In the genomic region with DNA sequence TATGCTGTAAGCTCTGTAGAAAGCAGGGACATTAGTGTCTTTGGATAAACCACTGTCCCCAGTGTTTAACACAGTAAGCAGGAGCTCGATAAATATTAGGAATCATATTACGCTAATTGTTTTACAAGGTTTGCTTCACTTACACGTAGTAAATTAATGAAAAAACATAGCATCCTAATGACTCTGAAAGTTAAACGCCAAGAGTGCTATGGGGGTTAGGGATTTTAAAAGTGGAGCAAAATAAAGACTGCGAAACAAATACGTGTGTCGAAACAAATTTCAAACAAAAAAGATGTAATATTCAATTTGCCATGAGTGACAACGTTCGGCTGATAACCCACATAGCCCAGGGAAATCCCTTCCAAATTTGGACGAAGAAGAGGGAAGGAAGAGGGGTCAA, we compare ENCODE assay signal across 8 cellular contexts. TPM values are rescaled to one million over a fixed set of nuclear protein-coding genes. Genes with fewer than 3 reads are reported as not detected.
DNase-seq lines count a peak whose midpoint lies in the region; TF ChIP-seq lines count a peak whose summit lies in the region.
"Not testable (repeated sequence)": the region's sequence is repeated elsewhere in the genome, so short reads cannot be mapped to it uniquely, and the experiment has no call there.

No MANE protein-coding gene starts in this region.

- peak overlapping the region; percentile 88 for H3K4me3 Mint-ChIP-seq in T-helper 2 cell treated with Interferon-gamma antibody and Interleukin-4, amounts not matched to agents 5 μg/mL and 100 μg/mL, for 36 hours
- H3K4me3 Mint-ChIP-seq in immature natural killer cell (peak overlapping the region; percentile 13 to 94 (median 93)), neural progenitor cell (peak overlapping the region; percentile 92)

- peaks cover 13% of the 10 kb centered on the region for H3K36me3 ChIP-seq in BLaER1
- H3K36me3 ChIP-seq in HUES64 (ENCODE audit: insufficient read depth, low read length), result peaks cover 12% of the 10 kb centered on the region; the same call in 1 of the 2 replicates
- H3K36me3 ChIP-seq in adipocyte (ENCODE audit: control insufficient read depth, insufficient read depth, low read length, severe bottlenecking); neural progenitor cell; stomach smooth muscle (ENCODE audit: control insufficient read depth in 2 of 2, insufficient read depth in 2 of 2, low read length in 2 of 2): not testable (repeated sequence)

- H4K20me1 ChIP-seq in BLaER1; neural progenitor cell (ENCODE audit: low read depth): not testable (repeated sequence)

- not testable (repeated sequence) for TF ChIP-seq CTCF in epithelial cell of esophagus (IDR thresholded peaks at IDR 0.05; ENCODE audit: insufficient read depth, low read depth, low read length, missing control alignments); neural progenitor cell (IDR thresholded peaks at IDR 0.05)

- peaks cover 14% of the 10 kb centered on the region for H3K36me3 Mint-ChIP-seq in T-helper 2 cell treated with Interferon-gamma antibody and Interleukin-4, amounts not matched to agents 5 μg/mL and 100 μg/mL, for 36 hours (ENCODE audit: low read depth)
- H3K36me3 Mint-ChIP-seq in immature natural killer cell, result peaks cover 0 to 11% (median 0%) of the 10 kb centered on the region in 3 donors
- not testable (repeated sequence) for H3K36me3 Mint-ChIP-seq in neural progenitor cell

- peak overlapping the region; percentile 95 for H3K27ac Mint-ChIP-seq in T-helper 2 cell treated with Interferon-gamma antibody and Interleukin-4, amounts not matched to agents 5 μg/mL and 100 μg/mL, for 36 hours
- H3K27ac Mint-ChIP-seq in immature natural killer cell, result peak overlapping the region; percentile 94 to 99 (median 98)
- not testable (repeated sequence) for H3K27ac Mint-ChIP-seq in neural progenitor cell

- H3K4me3 ChIP-seq in BLaER1 (peak overlapping the region; percentile 72), HUES64 (ENCODE audit: low read length) (peak overlapping the region; percentile 81), adipocyte (ENCODE audit: low read length) (peak overlapping the region; percentile 89), epithelial cell of esophagus (ENCODE audit: low read length) (peak overlapping the region; percentile 58), neural progenitor cell (peak overlapping the region; percentile 65), stomach smooth muscle (ENCODE audit: low read length in 2 of 2) (peak overlapping the region; percentile 62 to 82)

- H2AFZ ChIP-seq in neural progenitor cell (replicated peaks), result peak overlapping the region; percentile 90

- H3K9me3 Mint-ChIP-seq in T-helper 2 cell treated with Interferon-gamma antibody and Interleukin-4, amounts not matched to agents 5 μg/mL and 100 μg/mL, for 36 hours; immature natural killer cell; neural progenitor cell: not testable (repeated sequence)

- H3K9me3 ChIP-seq in BLaER1; HUES64 (ENCODE audit: insufficient read depth, low read depth, low read length); adipocyte (ENCODE audit: control insufficient read depth, low read length); neural progenitor cell (ENCODE audit: low read depth); stomach smooth muscle (ENCODE audit: control insufficient read depth in 2 of 2, low read length in 2 of 2): not testable (repeated sequence)

- H3K9ac ChIP-seq in BLaER1, result peak overlapping the region; percentile 84
- H3K9ac ChIP-seq in HUES64 (ENCODE audit: low read depth, low read length), result peak overlapping the region; percentile 57; the same call in 1 of the 2 replicates
- H3K9ac ChIP-seq in adipocyte (ENCODE audit: low read length), result peak overlapping the region; percentile 91
- not testable (repeated sequence) for H3K9ac ChIP-seq in neural progenitor cell
- H3K9ac ChIP-seq in stomach smooth muscle (ENCODE audit: low read length in 2 of 2), result peak overlapping the region in 1 of 2 donors; percentile 65

- H3F3A ChIP-seq in neural progenitor cell (ENCODE audit: low read depth), result not testable (repeated sequence)

- H3K4me2 ChIP-seq in BLaER1 (peak overlapping the region; percentile 77), neural progenitor cell (peak overlapping the region; percentile 68)

- H3K27ac ChIP-seq in BLaER1, result peak overlapping the region; percentile 86
- not testable (repeated sequence) for H3K27ac ChIP-seq in HUES64 (ENCODE audit: low read depth, low read length); neural progenitor cell; stomach smooth muscle (ENCODE audit: low read length)

- 86% methylated on average over 1 of the region's 10 CpGs for WGBS in HUES64

- not testable (repeated sequence) for DNase-seq in T-helper 2 cell treated with Interferon-gamma antibody and Interleukin-4, amounts not matched to agents 5 μg/mL and 100 μg/mL, for 36 hours (ENCODE audit: low spot score); adipocyte (ENCODE audit: low read depth); epithelial cell of esophagus (ENCODE audit: low read depth); immature natural killer cell; neural progenitor cell (ENCODE audit: low spot score)

- H3K27me3 Mint-ChIP-seq in T-helper 2 cell treated with Interferon-gamma antibody and Interleukin-4, amounts not matched to agents 5 μg/mL and 100 μg/mL, for 36 hours (ENCODE audit: low read depth); immature natural killer cell (ENCODE audit: low read depth in 3 of 3); neural progenitor cell (ENCODE audit: insufficient read depth, low read depth): not testable (repeated sequence)

- H3K79me2 ChIP-seq in neural progenitor cell (ENCODE audit: low read depth), result peaks cover 13% of the 10 kb centered on the region

- H3K4me1 Mint-ChIP-seq in T-helper 2 cell treated with Interferon-gamma antibody and Interleukin-4, amounts not matched to agents 5 μg/mL and 100 μg/mL, for 36 hours (ENCODE audit: low read depth), result peaks cover 18% of the 10 kb centered on the region
- peaks cover 16 to 25% of the 10 kb centered on the region in 2 donors for H3K4me1 Mint-ChIP-seq in immature natural killer cell
- not testable (repeated sequence) for H3K4me1 Mint-ChIP-seq in neural progenitor cell

- not testable (repeated sequence) for H3K27me3 ChIP-seq in BLaER1; HUES64 (ENCODE audit: insufficient read depth, low read length); adipocyte (replicated peaks; ENCODE audit: control insufficient read depth, insufficient read depth, low read length); neural progenitor cell; stomach smooth muscle (ENCODE audit: control insufficient read depth in 1 of 2, insufficient read depth in 2 of 2, low read length in 2 of 2)

- not testable (repeated sequence) for H3K4me1 ChIP-seq in BLaER1; HUES64 (ENCODE audit: insufficient read depth, low read length); adipocyte (ENCODE audit: control insufficient read depth, insufficient read depth, low read length); neural progenitor cell; stomach smooth muscle (ENCODE audit: control insufficient read depth, insufficient read depth, low read length)

RNA-seq across cellular contexts. Expression of gene NPIPB4, which starts 37.9 kb away (rescaled TPM):
- 21.3 TPM for polyA plus RNA-seq in HUES64 (2013, experiment 1 of 2)
- polyA plus RNA-seq in HUES64 (2013, experiment 2 of 2), result 18.3 TPM
- polyA plus RNA-seq in immature natural killer cell, result 10 to 100 TPM in 1 of 3 donors, under 1 TPM in 1, not detected in 1; 0.92 to 10.5 TPM
- 9.8 and 11.0 TPM in 2 replicates for total RNA-seq in neural progenitor cell (ENCODE audit: low replicate concordance)
